In genomic region chr17:46417907-46418306, GRCh38 we compare ENCODE assay signal across 7 cellular contexts. TPM values are rescaled to one million over a fixed set of nuclear protein-coding genes. Genes with fewer than 3 reads are reported as not detected.
DNase-seq lines count a peak whose midpoint lies in the region; ATAC-seq, FAIRE-seq and TF ChIP-seq lines count a peak whose summit lies in the region.
"Not testable (repeated sequence)": the region's sequence is repeated elsewhere in the genome, so short reads cannot be mapped to it uniquely, and the experiment has no call there.

No MANE protein-coding gene starts in this region.

- peak; percentile 80 for ATAC-seq in IMR-90 (ENCODE audit: low read depth)
- ATAC-seq in activated CD4-positive, alpha-beta T cell treated with anti-CD3 and anti-CD28 coated beads for 36 hours, result peak; percentile 57
- peak; percentile 76 for ATAC-seq in esophagus mucosa
- ATAC-seq in psoas muscle, result peak in 3 of 4 donors; percentile 48 to 73 (median 70)

- H3K18ac ChIP-seq in IMR-90 (ENCODE audit: low read depth, low read length), result not testable (repeated sequence)

- no CpG with 5 or more reads among the region's 7 CpGs for WGBS in IMR-90 (ENCODE audit: extremely low coverage in 2 of 2, insufficient read length in 1 of 2), 2 experiments
- WGBS in hepatocyte (ENCODE audit: low lambda C conversion rate, missing lambda C conversion rate), result 80% methylated on average over 5 of the region's 7 CpGs
- WGBS in psoas muscle, 3 donors, result 91 to 98% methylated on average over 1 to 6 of the region's 7 CpGs; no CpG with 5 or more reads in 1 of the 3 donors

- H3K14ac ChIP-seq in IMR-90 (replicated peaks; ENCODE audit: low read depth, low read length), result not testable (repeated sequence)

- not testable (repeated sequence) for H3K4ac ChIP-seq in IMR-90 (ENCODE audit: low read depth, low read length)

- not testable (repeated sequence) for H3K4me3 ChIP-seq in IMR-90 (ENCODE audit: insufficient read depth, low read depth, low read length); hepatocyte; psoas muscle

- not testable (repeated sequence) for H3K4me2 ChIP-seq in IMR-90 (ENCODE audit: low read depth, low read length); hepatocyte

- not testable (repeated sequence) for H2BK20ac ChIP-seq in IMR-90 (ENCODE audit: low read depth, low read length)

- H3K36me3 Mint-ChIP-seq in activated CD4-positive, alpha-beta T cell treated with anti-CD3 and anti-CD28 coated beads for 36 hours (ENCODE audit: low read depth); MCF 10A (ENCODE audit: insufficient read depth, unreplicated experiment): not testable (repeated sequence)

- H4K20me1 ChIP-seq in IMR-90 (ENCODE audit: insufficient read depth, low read length); hepatocyte (ENCODE audit: insufficient read depth, poor library complexity, severe bottlenecking): not testable (repeated sequence)

- H3K9me1 ChIP-seq in IMR-90 (ENCODE audit: insufficient read depth, low read length), result not testable (repeated sequence)

- not testable (repeated sequence) for H3K4me3 Mint-ChIP-seq in activated CD4-positive, alpha-beta T cell treated with anti-CD3 and anti-CD28 coated beads for 36 hours; MCF 10A (ENCODE audit: unreplicated experiment)

- not testable (repeated sequence) for H3K23ac ChIP-seq in IMR-90 (ENCODE audit: low read depth, low read length)

- not testable (repeated sequence) for BruUV-seq in IMR-90 (replicated peaks; lab: Mats Ljungman, UMichigan); MCF 10A (replicated peaks; lab: Mats Ljungman, UMichigan)

- H3K56ac ChIP-seq in IMR-90 (ENCODE audit: extremely low read depth, insufficient read depth, low read length), result not testable (repeated sequence)

- not testable (repeated sequence) for H3K36me3 ChIP-seq in IMR-90 (ENCODE audit: control insufficient read depth, insufficient read depth, low read length); hepatocyte (replicated peaks; ENCODE audit: insufficient read depth, low read depth); psoas muscle (ENCODE audit: insufficient read depth in 1 of 2, low read depth in 1 of 2)

- H2BK15ac ChIP-seq in IMR-90 (ENCODE audit: low read depth, low read length), result not testable (repeated sequence)

- not testable (repeated sequence) for TF ChIP-seq CTCF in IMR-90 (conservative IDR thresholded peaks at IDR 0.05; ENCODE audit: low read depth, low read length); MCF 10A (IDR thresholded peaks at IDR 0.05; ENCODE audit: unreplicated experiment); hepatocyte (IDR thresholded peaks at IDR 0.05; ENCODE audit: poor library complexity); psoas muscle (IDR thresholded peaks at IDR 0.05)

- dilution Hi-C loops in IMR-90 (cut with HindIII; ENCODE audit: low sequenced_read_pairs, unreplicated experiment), result not testable (repeated sequence)

- H3K27ac Mint-ChIP-seq in activated CD4-positive, alpha-beta T cell treated with anti-CD3 and anti-CD28 coated beads for 36 hours; MCF 10A (ENCODE audit: low read depth, unreplicated experiment): not testable (repeated sequence)

- in situ Hi-C loops in IMR-90 (cut with MboI; ENCODE audit: low sequenced_read_pairs), result not testable (repeated sequence)

- not testable (repeated sequence) for H4K8ac ChIP-seq in IMR-90 (ENCODE audit: low read depth in 2 of 2, low read length in 2 of 2)

- CTCF ChIA-PET in IMR-90 (lab: Yijun Ruan, JAX); activated CD4-positive, alpha-beta T cell treated with anti-CD3 and anti-CD28 coated beads for 36 hours (lab: Charles Lee); MCF 10A (lab: Yijun Ruan, JAX): not testable (repeated sequence)

- DNase-seq in GM19239 (ENCODE audit: insufficient read length, low spot score); activated CD4-positive, alpha-beta T cell treated with anti-CD3 and anti-CD28 coated beads for 36 hours; psoas muscle: not testable (repeated sequence)
- peak; percentile 27 for DNase-seq in IMR-90
- peak; percentile 45 for DNase-seq in MCF 10A (ENCODE audit: unreplicated experiment)
- DNase-seq in hepatocyte (ENCODE audit: low spot score), result peak; percentile 1

- not testable (repeated sequence) for H2AFZ ChIP-seq in IMR-90 (replicated peaks; ENCODE audit: low read length, poor library complexity); hepatocyte

- not testable (repeated sequence) for H3K4me1 Mint-ChIP-seq in activated CD4-positive, alpha-beta T cell treated with anti-CD3 and anti-CD28 coated beads for 36 hours; MCF 10A (ENCODE audit: insufficient read depth, unreplicated experiment)

- not testable (repeated sequence) for H3K9me3 Mint-ChIP-seq in activated CD4-positive, alpha-beta T cell treated with anti-CD3 and anti-CD28 coated beads for 36 hours (ENCODE audit: low read depth); MCF 10A (ENCODE audit: unreplicated experiment)

- H3K79me1 ChIP-seq in IMR-90 (ENCODE audit: low read depth in 1 of 2, low read length in 2 of 2), result not testable (repeated sequence)

- not testable (repeated sequence) for H2BK120ac ChIP-seq in IMR-90 (ENCODE audit: low read depth, low read length)

- H2AK5ac ChIP-seq in IMR-90 (ENCODE audit: low read depth, low read length), result not testable (repeated sequence)

- H3K9me3 ChIP-seq in IMR-90 (ENCODE audit: control insufficient read depth, insufficient read depth, low read length); hepatocyte (ENCODE audit: low read depth); psoas muscle: not testable (repeated sequence)

- not testable (repeated sequence) for H3K27me3 ChIP-seq in IMR-90 (ENCODE audit: control insufficient read depth, insufficient read depth, low read length); hepatocyte; psoas muscle (ENCODE audit: insufficient read depth in 3 of 3, low read length in 2 of 3)

- intact Hi-C loops in IMR-90 (cut with micrococcal nuclease); activated CD4-positive, alpha-beta T cell treated with anti-CD3 and anti-CD28 coated beads for 36 hours (cut with DNase I, micrococcal nuclease); MCF 10A (cut with micrococcal nuclease); psoas muscle (cut with DNase I): not testable (repeated sequence)

- not testable (repeated sequence) for H4K5ac ChIP-seq in IMR-90 (ENCODE audit: low read depth, low read length)

- H3K9ac ChIP-seq in IMR-90 (ENCODE audit: low read depth, low read length), result not testable (repeated sequence)

- H3K4me1 ChIP-seq in IMR-90 (ENCODE audit: control insufficient read depth, insufficient read depth, low read length); hepatocyte (ENCODE audit: insufficient read depth); psoas muscle: not testable (repeated sequence)

- POLR2A ChIA-PET in IMR-90 (lab: Charles Lee; ENCODE audit: unreplicated experiment); activated CD4-positive, alpha-beta T cell treated with anti-CD3 and anti-CD28 coated beads for 36 hours (lab: Charles Lee); MCF 10A (lab: Yijun Ruan, JAX): not testable (repeated sequence)

- not testable (repeated sequence) for H3K9me2 ChIP-seq in hepatocyte (replicated peaks; ENCODE audit: insufficient read depth)

- peak; percentile 53 for FAIRE-seq in GM19239 (lab: Jason Lieb, UNC)

- not testable (repeated sequence) for H3K27ac ChIP-seq in IMR-90 (ENCODE audit: insufficient read depth, low read length); hepatocyte; psoas muscle

- TF ChIP-seq RAD21 in IMR-90 (IDR thresholded peaks at IDR 0.05; ENCODE audit: low read length), result not testable (repeated sequence)

- H2BK5ac ChIP-seq in IMR-90 (ENCODE audit: low read depth, low read length, poor library complexity, severe bottlenecking), result not testable (repeated sequence)

- not testable (repeated sequence) for H3K79me2 ChIP-seq in hepatocyte

- not testable (repeated sequence) for H3K27me3 Mint-ChIP-seq in activated CD4-positive, alpha-beta T cell treated with anti-CD3 and anti-CD28 coated beads for 36 hours; MCF 10A (ENCODE audit: insufficient read depth, unreplicated experiment)

- H2AK9ac ChIP-seq in IMR-90 (replicated peaks; ENCODE audit: low read depth, low read length, poor library complexity), result not testable (repeated sequence)

- H4K91ac ChIP-seq in IMR-90 (ENCODE audit: insufficient read depth, low read depth, low read length), result not testable (repeated sequence)

- TF ChIP-seq POLR2A in IMR-90 (IDR thresholded peaks at IDR 0.05; ENCODE audit: low read depth, low read length), result not testable (repeated sequence)

RNA-seq across cellular contexts. Expression of gene ARL17B, which starts 56.3 kb away (rescaled TPM):
- total RNA-seq in IMR-90 (2012; rRNA removed) (4.8 and 5.0 TPM in 2 replicates), MCF 10A (2022) (12.5 and 14.2 TPM in 2 replicates), esophagus mucosa (6.6 TPM), hepatocyte (9.0 and 20.5 TPM in 2 replicates), psoas muscle (10 to 100 TPM in 1 of 4 donors, 1 to 10 TPM in 3; 7.6 to 12.5 (median 8.2) TPM)
- polyA plus RNA-seq in IMR-90 (2012; rRNA removed) (4.6 and 6.5 TPM in 2 replicates), hepatocyte (8.7 and 11.4 TPM in 2 replicates), psoas muscle (10 to 100 TPM in 1 of 3 donors, 1 to 10 TPM in 2; 3.8 to 27.1 (median 8.7) TPM)
- 3.0 and 4.3 TPM in 2 replicates for polyA plus RNA-seq in IMR-90 (2012; cell fraction: cytosol; rRNA removed)
- polyA plus RNA-seq in IMR-90 (2012; cell fraction: nucleus; rRNA removed; ENCODE audit: low replicate concordance), result 5.6 and 15.7 TPM in 2 replicates
- 10 to 100 TPM; 22.6 to 27.6 TPM for total RNA-seq in activated CD4-positive, alpha-beta T cell treated with anti-CD3 and anti-CD28 coated beads for 36 hours
